Comparison of ENCODE assay signal across 10 cellular contexts in the genomic region with DNA sequence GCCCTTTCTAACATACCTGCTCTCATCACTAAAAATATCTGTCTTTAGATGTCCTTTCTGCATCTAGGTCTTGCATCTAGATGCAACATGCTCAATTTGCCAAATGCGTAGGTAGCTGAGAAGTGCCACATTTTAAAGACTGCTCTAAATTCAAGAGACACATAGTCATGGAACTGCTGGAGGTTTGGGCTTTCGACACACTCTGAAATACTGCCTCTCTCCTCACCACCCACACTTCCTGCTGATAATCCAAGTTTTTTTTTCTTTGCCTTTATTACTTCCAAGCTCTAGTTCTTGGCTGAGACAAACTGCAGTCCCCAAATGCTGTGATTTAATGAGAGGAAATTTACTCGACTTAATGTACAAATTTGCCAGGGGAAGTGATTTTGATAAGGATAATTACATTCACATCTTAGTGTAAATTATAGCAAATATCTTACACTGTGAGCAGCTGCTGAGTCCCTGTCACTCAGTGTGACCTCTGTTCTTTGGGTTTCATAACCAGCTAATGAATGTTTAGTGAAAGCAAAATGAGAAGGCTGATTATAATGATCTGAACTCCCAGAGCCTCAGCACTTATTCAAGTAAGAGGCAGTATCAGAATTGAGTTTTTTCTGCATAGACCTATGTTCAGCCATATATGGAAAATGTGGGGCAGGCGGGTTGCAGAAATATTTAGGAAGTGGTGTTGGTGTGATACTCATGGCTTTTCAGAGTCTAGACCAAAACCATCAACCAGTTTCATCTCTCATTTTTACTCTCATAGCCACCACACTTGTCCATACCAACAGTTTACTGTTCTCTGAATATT. TPM values are rescaled to one million over a fixed set of nuclear protein-coding genes. Genes with fewer than 3 reads are reported as not detected.
A peak's percentile ranks its signal among the peaks of the same experiment; 100 is the strongest.
DNase-seq lines count a peak whose midpoint lies in the region; ATAC-seq and TF ChIP-seq lines count a peak whose summit lies in the region.
"Had no signal": no experiment of that assay in that cellular context is flagged by ENCODE, and none has a peak within 500 bp of the region (broad histone marks: within the 10 kb centered on the region; RNA-seq: fewer than 3 reads in every experiment).

No MANE protein-coding gene starts in this region.

- ATAC-seq in GM18520 (IDR thresholded peaks at IDR 0.05; ENCODE audit: unreplicated experiment), result peak; percentile 81
- ATAC-seq in GM21526 (IDR thresholded peaks at IDR 0.05; ENCODE audit: low FRiP score, unreplicated experiment), result peak; percentile 89
- peak; percentile 94 for ATAC-seq in HG03442 (IDR thresholded peaks at IDR 0.05; ENCODE audit: unreplicated experiment)
- peak; percentile 52 to 57 for ATAC-seq in right cardiac atrium

- H3K4me1 Mint-ChIP-seq in MCF 10A (ENCODE audit: insufficient read depth, unreplicated experiment), result peaks cover 4% of the 10 kb centered on the region
- H3K4me1 Mint-ChIP-seq in activated naive CD4-positive, alpha-beta T cell treated with anti-CD3 and anti-CD28 coated beads for 36 hours (ENCODE audit: low read depth), result peaks cover 5% of the 10 kb centered on the region

- intact Hi-C loops in right cardiac atrium (cut with DNase I), result no loop called here
- intact Hi-C loops in MCF 10A (cut with micrococcal nuclease), result no loop called here
- intact Hi-C loops in activated naive CD4-positive, alpha-beta T cell treated with anti-CD3 and anti-CD28 coated beads for 36 hours (cut with micrococcal nuclease), result no loop called here
- intact Hi-C loops in testis (cut with DNase I; ENCODE audit: low total_unique reads), result no loop called here

- no peaks in the 10 kb centered on the region for H3K36me3 ChIP-seq in testis (ENCODE audit: low read depth, missing control alignments)

- H3K9me3 ChIP-seq in right cardiac atrium (ENCODE audit: control insufficient read depth, low read length) (no peaks in the 10 kb centered on the region), testis (no peaks in the 10 kb centered on the region)

- H3K27ac ChIP-seq in right cardiac atrium (ENCODE audit: low read length), result no peak overlapping the region
- no peak overlapping the region for H3K27ac ChIP-seq in testis
- H3K27ac ChIP-seq: coronary artery had no signal

- H3K4me3 ChIP-seq in right cardiac atrium (ENCODE audit: low read length) (no peak overlapping the region), testis (no peak overlapping the region), foreskin fibroblast (ENCODE audit: low read depth in 1 of 2, low read length in 2 of 2) (no peak overlapping the region)
- H3K4me3 ChIP-seq: coronary artery had no signal

- TF ChIP-seq POLR2A in testis (IDR thresholded peaks at IDR 0.05), result no peak

- DNase-seq in right cardiac atrium (no peak), MCF 10A (ENCODE audit: unreplicated experiment) (no peak), testis (no peak), foreskin fibroblast (no peak)
- DNase-seq in activated naive CD4-positive, alpha-beta T cell treated with anti-CD3 and anti-CD28 coated beads for 36 hours, result no peak
- DNase-seq: NCI-H1694 had no signal

- no peaks in the 10 kb centered on the region for H3K36me3 Mint-ChIP-seq in MCF 10A (ENCODE audit: insufficient read depth, unreplicated experiment)
- no peaks in the 10 kb centered on the region for H3K36me3 Mint-ChIP-seq in activated naive CD4-positive, alpha-beta T cell treated with anti-CD3 and anti-CD28 coated beads for 36 hours (ENCODE audit: low read depth)

- no peaks in the 10 kb centered on the region for H3K27me3 Mint-ChIP-seq in MCF 10A (ENCODE audit: insufficient read depth, unreplicated experiment)
- peaks cover 29% of the 10 kb centered on the region for H3K27me3 Mint-ChIP-seq in activated naive CD4-positive, alpha-beta T cell treated with anti-CD3 and anti-CD28 coated beads for 36 hours (ENCODE audit: low read depth)

- H3K4me1 ChIP-seq in right cardiac atrium (ENCODE audit: control insufficient read depth, insufficient read depth, low read length), result no peaks in the 10 kb centered on the region
- H3K4me1 ChIP-seq in testis, result no peaks in the 10 kb centered on the region

- CTCF ChIA-PET in MCF 10A (lab: Yijun Ruan, JAX), result no interaction called here
- CTCF ChIA-PET in activated naive CD4-positive, alpha-beta T cell treated with anti-CD3 and anti-CD28 coated beads for 36 hours (lab: Charles Lee), result interaction anchor here (0.7 to 1.2 kb wide), 3 partner anchors 126 to 203 kb away, joined by 3 read pairs; no protein-coding TSS in a partner anchor

- no TSS peak for BruUV-seq in MCF 10A (replicated peaks; lab: Mats Ljungman, UMichigan)

- POLR2A ChIA-PET in MCF 10A (lab: Yijun Ruan, JAX), result interaction anchor here (0.6 kb wide), 1 partner anchor 1866 kb away, joined by 3 read pairs; no protein-coding TSS in a partner anchor

- no peaks in the 10 kb centered on the region for H3K9me3 Mint-ChIP-seq in MCF 10A (ENCODE audit: unreplicated experiment)
- H3K9me3 Mint-ChIP-seq in activated naive CD4-positive, alpha-beta T cell treated with anti-CD3 and anti-CD28 coated beads for 36 hours, result no peaks in the 10 kb centered on the region

- no peaks in the 10 kb centered on the region for H3K27me3 ChIP-seq in right cardiac atrium (ENCODE audit: control insufficient read depth, insufficient read depth)
- H3K27me3 ChIP-seq in testis, result no peaks in the 10 kb centered on the region

- H3K27ac Mint-ChIP-seq in MCF 10A (ENCODE audit: low read depth, unreplicated experiment), result no peak overlapping the region
- H3K27ac Mint-ChIP-seq in activated naive CD4-positive, alpha-beta T cell treated with anti-CD3 and anti-CD28 coated beads for 36 hours, result no peak overlapping the region

- TF ChIP-seq CTCF in MCF 10A (IDR thresholded peaks at IDR 0.05; ENCODE audit: unreplicated experiment), result no peak
- no peak for TF ChIP-seq CTCF in testis (IDR thresholded peaks at IDR 0.05)
- TF ChIP-seq CTCF in foreskin fibroblast (IDR thresholded peaks at IDR 0.05; ENCODE audit: low read depth, low read length), result no peak

- H3K4me3 Mint-ChIP-seq in MCF 10A (ENCODE audit: unreplicated experiment), result no peak overlapping the region
- H3K4me3 Mint-ChIP-seq in activated naive CD4-positive, alpha-beta T cell treated with anti-CD3 and anti-CD28 coated beads for 36 hours, result no peak overlapping the region

- WGBS in right cardiac atrium, result 35% methylated on average over 4 of the region's 4 CpGs
- WGBS in testis, 2 donors, result 51 to 62% methylated on average over 4 of the region's 4 CpGs

RNA-seq across cellular contexts. Expression of a gene that starts 31.3 kb away (rescaled TPM):
- total RNA-seq in right cardiac atrium, result not detected
- polyA plus RNA-seq in right cardiac atrium, result 0.07 TPM
- not detected in 2 replicates for total RNA-seq in MCF 10A (2022)
- not detected for total RNA-seq in activated naive CD4-positive, alpha-beta T cell treated with anti-CD3 and anti-CD28 coated beads for 36 hours
- total RNA-seq in testis, result under 1 TPM in 1 of 2 donors, not detected in 1; 0.39 TPM
- 0.34 TPM for polyA plus RNA-seq in testis (ENCODE audit: insufficient read depth, low read depth, low replicate concordance)
